ENCODE assay signal across 9 cellular contexts in the genomic region with DNA sequence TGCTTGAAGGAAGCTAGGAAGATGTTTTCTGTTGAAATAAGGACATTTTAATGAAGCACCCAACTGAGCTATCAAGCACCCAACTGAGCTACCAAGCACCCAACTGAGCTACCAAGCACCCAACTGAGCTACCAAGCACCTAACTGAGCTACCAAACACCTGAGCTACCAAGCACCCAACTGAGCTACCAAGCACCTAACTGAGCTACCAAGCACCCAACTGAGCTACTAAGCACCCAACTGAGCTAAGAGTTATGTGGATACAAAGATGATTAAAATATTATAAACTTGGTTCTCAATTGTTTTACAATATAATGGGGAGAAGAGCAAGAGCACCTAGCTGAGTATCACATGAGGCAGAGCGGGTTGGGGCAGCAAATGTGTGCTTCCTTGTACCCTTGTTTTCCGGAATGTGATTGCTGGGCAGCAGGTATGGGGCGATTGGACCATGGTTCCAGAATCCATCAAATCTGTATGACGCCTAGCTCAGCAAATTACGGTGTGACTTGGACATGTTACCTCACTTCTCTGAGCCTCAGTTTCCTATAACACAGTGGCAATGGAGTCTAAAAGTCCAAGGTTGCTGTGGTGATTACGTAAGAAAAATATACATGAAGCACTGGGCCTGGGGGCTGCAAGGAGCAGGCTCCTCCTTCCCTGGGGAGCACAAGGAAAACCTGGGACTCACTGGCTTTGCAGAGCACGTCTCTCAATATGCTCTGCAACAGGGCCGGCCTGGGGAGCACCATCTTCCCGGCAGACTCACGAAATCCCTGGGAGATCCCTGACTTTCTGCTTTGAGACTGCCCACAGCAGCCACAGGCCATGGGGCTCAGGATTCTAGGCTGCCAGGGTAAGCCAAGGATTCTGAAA. TPM values are rescaled to one million over a fixed set of nuclear protein-coding genes. Genes with fewer than 3 reads are reported as not detected.
DNase-seq lines count a peak whose midpoint lies in the region; ATAC-seq and TF ChIP-seq lines count a peak whose summit lies in the region.
"Had no signal": no experiment of that assay in that cellular context is flagged by ENCODE, and none has a peak within 500 bp of the region (broad histone marks: within the 10 kb centered on the region; RNA-seq: fewer than 3 reads in every experiment).

No MANE protein-coding gene starts in this region.

- H3K27ac ChIP-seq in mesendoderm (ENCODE audit: low read depth, low read length): no peak overlapping the region
- peak overlapping the region; percentile 89 to 96 (median 92) for H3K27ac ChIP-seq in thyroid gland

- CTCF ChIA-PET in activated CD4-positive, alpha-beta T cell treated with anti-CD3 and anti-CD28 coated beads, Interleukin-2, amount 10 ng/mL, durations not matched to agents 7 days and 5 days (lab: Charles Lee): interaction anchor here (0.9 to 23.5 kb wide), 7 partner anchors 11 to 88 kb away, joined by 3 to 305 read pairs (median 4); a partner anchor contains a TSS

- H4K8ac ChIP-seq in mesendoderm (ENCODE audit: low read depth, low read length): no peak overlapping the region

- no peaks in the 10 kb centered on the region for H3K27me3 ChIP-seq in mesendoderm (ENCODE audit: insufficient read depth, low read length, poor library complexity)
- H3K27me3 ChIP-seq in thyroid gland: no peaks in the 10 kb centered on the region

- H3K4me3 ChIP-seq in mesendoderm (ENCODE audit: low read length): no peak overlapping the region
- no peak overlapping the region for H3K4me3 ChIP-seq in thyroid gland (replicated peaks in 1 of 3)

- no peaks in the 10 kb centered on the region for H3K9me3 ChIP-seq in thyroid gland

- peak overlapping the region; percentile 20 for H3K4ac ChIP-seq in mesendoderm (ENCODE audit: low read depth, low read length)

- H3K4me3 Mint-ChIP-seq in activated CD4-positive, alpha-beta T cell treated with anti-CD3 and anti-CD28 coated beads, Interleukin-2, amount 10 ng/mL, durations not matched to agents 7 days and 5 days: no peak overlapping the region
- no peak overlapping the region for H3K4me3 Mint-ChIP-seq in activated T-helper 2 cell treated with anti-CD3 and anti-CD28 coated beads, Interferon-gamma antibody, Interleukin-2, Interleukin-4, amounts not matched to agents 10 μg/mL and 5 μg/mL and 100 μg/mL, durations not matched to agents 14 hours and 24 hours and 36 hours (ENCODE audit: low read depth)

- no peak for DNase-seq in activated CD4-positive, alpha-beta T cell treated with anti-CD3 and anti-CD28 coated beads, Interleukin-2, amount 10 ng/mL, durations not matched to agents 7 days and 5 days
- no peak for DNase-seq in activated CD4-positive, alpha-beta T cell treated with anti-CD3 and anti-CD28 coated beads, Interleukin-2, amount 50 U/mL, for 1 hour
- no peak for DNase-seq in activated T-helper 2 cell treated with anti-CD3 and anti-CD28 coated beads, Interferon-gamma antibody, Interleukin-2, Interleukin-4, amounts not matched to agents 10 μg/mL and 5 μg/mL and 100 μg/mL, durations not matched to agents 14 hours and 24 hours and 36 hours (ENCODE audit: low spot score)
- no peak for DNase-seq in mesendoderm
- no peak for DNase-seq in thyroid gland
- DNase-seq in SKM-1 treated with dmso at 0.1 percent for 144 hours (lab: John Stamatoyannopoulos, UW; ENCODE audit: unreplicated experiment): no peak
- DNase-seq in NCI-H748 (lab: John Stamatoyannopoulos, UW; ENCODE audit: unreplicated experiment): no peak
- DNase-seq: retina had no signal

- peaks cover 92% of the 10 kb centered on the region for H3K4me1 Mint-ChIP-seq in activated CD4-positive, alpha-beta T cell treated with anti-CD3 and anti-CD28 coated beads, Interleukin-2, amount 10 ng/mL, durations not matched to agents 7 days and 5 days
- peaks cover 74% of the 10 kb centered on the region for H3K4me1 Mint-ChIP-seq in activated T-helper 2 cell treated with anti-CD3 and anti-CD28 coated beads, Interferon-gamma antibody, Interleukin-2, Interleukin-4, amounts not matched to agents 10 μg/mL and 5 μg/mL and 100 μg/mL, durations not matched to agents 14 hours and 24 hours and 36 hours (ENCODE audit: low read depth)

- H3K27me3 Mint-ChIP-seq in activated CD4-positive, alpha-beta T cell treated with anti-CD3 and anti-CD28 coated beads, Interleukin-2, amount 10 ng/mL, durations not matched to agents 7 days and 5 days: no peaks in the 10 kb centered on the region
- H3K27me3 Mint-ChIP-seq in activated T-helper 2 cell treated with anti-CD3 and anti-CD28 coated beads, Interferon-gamma antibody, Interleukin-2, Interleukin-4, amounts not matched to agents 10 μg/mL and 5 μg/mL and 100 μg/mL, durations not matched to agents 14 hours and 24 hours and 36 hours (ENCODE audit: low read depth): no peaks in the 10 kb centered on the region

- ATAC-seq in GM18511 (IDR thresholded peaks at IDR 0.05; ENCODE audit: unreplicated experiment): no peak

- no peak overlapping the region for H2BK15ac ChIP-seq in mesendoderm (replicated peaks; ENCODE audit: low read depth)

- peak overlapping the region; percentile 72 for H3K56ac ChIP-seq in mesendoderm (ENCODE audit: low read length)

- H3K79me2 ChIP-seq in mesendoderm (ENCODE audit: control insufficient read depth, insufficient read depth, low read length): no peaks in the 10 kb centered on the region

- no peak overlapping the region for H3K9ac ChIP-seq in mesendoderm (ENCODE audit: low read length)

- H3K4me2 ChIP-seq in mesendoderm (ENCODE audit: low read length): no peak overlapping the region

- TF ChIP-seq CTCF in thyroid gland (IDR thresholded peaks at IDR 0.05): no peak

- WGBS in mesendoderm (ENCODE audit: extremely low coverage, insufficient coverage, low lambda C conversion rate): no CpG with 5 or more reads among the region's 10 CpGs
- 79 to 80% methylated on average over 7 to 10 of the region's 10 CpGs for WGBS in thyroid gland, 2 donors

- POLR2A ChIA-PET in activated CD4-positive, alpha-beta T cell treated with anti-CD3 and anti-CD28 coated beads, Interleukin-2, amount 10 ng/mL, durations not matched to agents 7 days and 5 days (lab: Charles Lee): no interaction called here

- no peak overlapping the region for H2AK5ac ChIP-seq in mesendoderm (ENCODE audit: low read length)

- intact Hi-C loops in activated T-helper 2 cell treated with anti-CD3 and anti-CD28 coated beads, Interferon-gamma antibody, Interleukin-2, Interleukin-4, amounts not matched to agents 10 μg/mL and 5 μg/mL and 100 μg/mL, durations not matched to agents 14 hours and 24 hours and 36 hours (cut with micrococcal nuclease): no loop called here
- intact Hi-C loops in thyroid gland (cut with DNase I): no loop called here

- peaks cover 23% of the 10 kb centered on the region for H3K36me3 Mint-ChIP-seq in activated CD4-positive, alpha-beta T cell treated with anti-CD3 and anti-CD28 coated beads, Interleukin-2, amount 10 ng/mL, durations not matched to agents 7 days and 5 days (ENCODE audit: low read depth)
- peaks cover 33% of the 10 kb centered on the region for H3K36me3 Mint-ChIP-seq in activated T-helper 2 cell treated with anti-CD3 and anti-CD28 coated beads, Interferon-gamma antibody, Interleukin-2, Interleukin-4, amounts not matched to agents 10 μg/mL and 5 μg/mL and 100 μg/mL, durations not matched to agents 14 hours and 24 hours and 36 hours (ENCODE audit: low read depth)

- H2BK5ac ChIP-seq in mesendoderm (ENCODE audit: low read length): peak overlapping the region; percentile 11

- TF ChIP-seq POLR2A in thyroid gland (IDR thresholded peaks at IDR 0.05): no peak

- H4K5ac ChIP-seq in mesendoderm (ENCODE audit: low read length): no peak overlapping the region

- H3K4me1 ChIP-seq in mesendoderm (ENCODE audit: control insufficient read depth, low read depth, low read length) (peaks cover 27% of the 10 kb centered on the region), thyroid gland (peaks cover 90 to 100% of the 10 kb centered on the region in 2 donors)

- no peak overlapping the region for H3K23ac ChIP-seq in mesendoderm (ENCODE audit: low read length)

- peak overlapping the region; percentile 94 for H3K27ac Mint-ChIP-seq in activated CD4-positive, alpha-beta T cell treated with anti-CD3 and anti-CD28 coated beads, Interleukin-2, amount 10 ng/mL, durations not matched to agents 7 days and 5 days
- H3K27ac Mint-ChIP-seq in activated T-helper 2 cell treated with anti-CD3 and anti-CD28 coated beads, Interferon-gamma antibody, Interleukin-2, Interleukin-4, amounts not matched to agents 10 μg/mL and 5 μg/mL and 100 μg/mL, durations not matched to agents 14 hours and 24 hours and 36 hours: peak overlapping the region; percentile 97

- no peaks in the 10 kb centered on the region for H3K9me3 Mint-ChIP-seq in activated CD4-positive, alpha-beta T cell treated with anti-CD3 and anti-CD28 coated beads, Interleukin-2, amount 10 ng/mL, durations not matched to agents 7 days and 5 days
- H3K9me3 Mint-ChIP-seq in activated T-helper 2 cell treated with anti-CD3 and anti-CD28 coated beads, Interferon-gamma antibody, Interleukin-2, Interleukin-4, amounts not matched to agents 10 μg/mL and 5 μg/mL and 100 μg/mL, durations not matched to agents 14 hours and 24 hours and 36 hours: no peaks in the 10 kb centered on the region

- H3K36me3 ChIP-seq in mesendoderm (ENCODE audit: control insufficient read depth, insufficient read depth, low read length) (peaks cover 2% of the 10 kb centered on the region), thyroid gland (no peaks in the 10 kb centered on the region)

- peaks cover 3% of the 10 kb centered on the region for H3K79me1 ChIP-seq in mesendoderm (ENCODE audit: low read length)

- peak overlapping the region; percentile 24 for H3K18ac ChIP-seq in mesendoderm (ENCODE audit: low read length)

- H2BK120ac ChIP-seq in mesendoderm (ENCODE audit: low read depth, low read length): no peak overlapping the region

RNA-seq across cellular contexts. Expression of a gene that starts 11.3 kb away (rescaled TPM):
- total RNA-seq in activated CD4-positive, alpha-beta T cell treated with anti-CD3 and anti-CD28 coated beads, Interleukin-2, amount 10 ng/mL, durations not matched to agents 7 days and 5 days: 1 to 10 TPM; 8.5 to 8.6 TPM
- total RNA-seq in activated T-helper 2 cell treated with anti-CD3 and anti-CD28 coated beads, Interferon-gamma antibody, Interleukin-2, Interleukin-4, amounts not matched to agents 10 μg/mL and 5 μg/mL and 100 μg/mL, durations not matched to agents 14 hours and 24 hours and 36 hours: 16.1 and 17.9 TPM in 2 replicates
- polyA plus RNA-seq in mesendoderm (2013, experiment 1 of 2): 5.7 TPM
- 5.5 TPM for polyA plus RNA-seq in mesendoderm (2013, experiment 2 of 2)
- total RNA-seq in thyroid gland: 10 to 100 TPM; 31.9 to 49.3 (median 37.2) TPM

RNA-seq across cellular contexts. Expression of a gene that starts 58.4 kb away (rescaled TPM):
- 100 to 1,000 TPM; 145 to 150 TPM for total RNA-seq in activated CD4-positive, alpha-beta T cell treated with anti-CD3 and anti-CD28 coated beads, Interleukin-2, amount 10 ng/mL, durations not matched to agents 7 days and 5 days
- total RNA-seq in activated T-helper 2 cell treated with anti-CD3 and anti-CD28 coated beads, Interferon-gamma antibody, Interleukin-2, Interleukin-4, amounts not matched to agents 10 μg/mL and 5 μg/mL and 100 μg/mL, durations not matched to agents 14 hours and 24 hours and 36 hours: 160 and 167 TPM in 2 replicates
- polyA plus RNA-seq in mesendoderm (2013, experiment 1 of 2): 546 TPM
- 544 TPM for polyA plus RNA-seq in mesendoderm (2013, experiment 2 of 2)
- total RNA-seq in thyroid gland: 100 to 1,000 TPM; 327 to 576 (median 408) TPM
